13 cellular contexts compared by ENCODE assay signal in genomic region chr17:14672830-14673229, GRCh38.
DNase-seq lines count a peak whose midpoint lies in the region; ATAC-seq and TF ChIP-seq lines count a peak whose summit lies in the region.
"Had no signal": no experiment of that assay in that cellular context is flagged by ENCODE, and none has a peak within 500 bp of the region (broad histone marks: within the 10 kb centered on the region; RNA-seq: fewer than 3 reads in every experiment).

No MANE protein-coding gene starts in this region.

- DNase-seq in AG09319 (ENCODE audit: extremely low read depth, low read depth), result peak; percentile 40
- peak; percentile 1 to 27 for DNase-seq in Kasumi-1 (lab: John Stamatoyannopoulos, UW)
- peak; percentile 8 for DNase-seq in astrocyte of the hippocampus (ENCODE audit: low read depth, low spot score)
- DNase-seq in left lobe of liver (ENCODE audit: low spot score), result no peak
- no peak for DNase-seq in activated effector memory CD4-positive, alpha-beta T cell treated with anti-CD3 and anti-CD28 coated beads, Interleukin-2, amount 50 U/mL, for 16 hours
- DNase-seq: foreskin melanocyte, NCI-H345, T-cell had no signal

- H3K4me1 Mint-ChIP-seq in activated T-helper 17 cell treated with anti-CD3 and anti-CD28 coated beads, Interleukin-2, amount 50 U/mL, for 72 hours, result no peaks in the 10 kb centered on the region
- H3K4me1 Mint-ChIP-seq: T-cell had no signal

- TF ChIP-seq CTCF in AG09319 (IDR thresholded peaks at IDR 0.05; ENCODE audit: low read depth, low read length), result no peak

- H3K4me3 Mint-ChIP-seq in activated T-helper 17 cell treated with anti-CD3 and anti-CD28 coated beads, Interleukin-2, amount 50 U/mL, for 72 hours, result no peak overlapping the region
- H3K4me3 Mint-ChIP-seq: T-cell had no signal

- ATAC-seq in left lobe of liver, result peak; percentile 65
- ATAC-seq in GM18867 (IDR thresholded peaks at IDR 0.05; ENCODE audit: unreplicated experiment), result no peak
- ATAC-seq in activated T-helper 17 cell treated with anti-CD3 and anti-CD28 coated beads, Interleukin-2, amount 50 U/mL, for 72 hours (replicated peaks), result no peak
- ATAC-seq in HG03025 (IDR thresholded peaks at IDR 0.05; ENCODE audit: low FRiP score, unreplicated experiment), result no peak
- ATAC-seq: K562, sciatic nerve, T-cell had no signal

- peaks cover 19% of the 10 kb centered on the region for H3K27me3 Mint-ChIP-seq in activated T-helper 17 cell treated with anti-CD3 and anti-CD28 coated beads, Interleukin-2, amount 50 U/mL, for 72 hours

- H3K9me3 Mint-ChIP-seq in activated T-helper 17 cell treated with anti-CD3 and anti-CD28 coated beads, Interleukin-2, amount 50 U/mL, for 72 hours, result peaks cover 3% of the 10 kb centered on the region

- no peak overlapping the region for H3K27ac Mint-ChIP-seq in activated T-helper 17 cell treated with anti-CD3 and anti-CD28 coated beads, Interleukin-2, amount 50 U/mL, for 72 hours
- H3K27ac Mint-ChIP-seq: T-cell had no signal

- no peaks in the 10 kb centered on the region for H3K36me3 Mint-ChIP-seq in activated T-helper 17 cell treated with anti-CD3 and anti-CD28 coated beads, Interleukin-2, amount 50 U/mL, for 72 hours (ENCODE audit: low read depth)
- H3K36me3 Mint-ChIP-seq: T-cell had no signal

Comparison
In these comparisons a context has a peak if more than half of its experiments do, and no peak if none do; other contexts are left out.
1. DNase-seq: peak in AG09319 (single experiment), Kasumi-1 (2 of 2) and astrocyte of the hippocampus (single experiment); none in left lobe of liver (single experiment) and activated effector memory CD4-positive, alpha-beta T cell treated with anti-CD3 and anti-CD28 coated beads, Interleukin-2, amount 50 U/mL, for 16 hours (single experiment).